Comparison of ENCODE assay signal across 8 cellular contexts in the genomic region with DNA sequence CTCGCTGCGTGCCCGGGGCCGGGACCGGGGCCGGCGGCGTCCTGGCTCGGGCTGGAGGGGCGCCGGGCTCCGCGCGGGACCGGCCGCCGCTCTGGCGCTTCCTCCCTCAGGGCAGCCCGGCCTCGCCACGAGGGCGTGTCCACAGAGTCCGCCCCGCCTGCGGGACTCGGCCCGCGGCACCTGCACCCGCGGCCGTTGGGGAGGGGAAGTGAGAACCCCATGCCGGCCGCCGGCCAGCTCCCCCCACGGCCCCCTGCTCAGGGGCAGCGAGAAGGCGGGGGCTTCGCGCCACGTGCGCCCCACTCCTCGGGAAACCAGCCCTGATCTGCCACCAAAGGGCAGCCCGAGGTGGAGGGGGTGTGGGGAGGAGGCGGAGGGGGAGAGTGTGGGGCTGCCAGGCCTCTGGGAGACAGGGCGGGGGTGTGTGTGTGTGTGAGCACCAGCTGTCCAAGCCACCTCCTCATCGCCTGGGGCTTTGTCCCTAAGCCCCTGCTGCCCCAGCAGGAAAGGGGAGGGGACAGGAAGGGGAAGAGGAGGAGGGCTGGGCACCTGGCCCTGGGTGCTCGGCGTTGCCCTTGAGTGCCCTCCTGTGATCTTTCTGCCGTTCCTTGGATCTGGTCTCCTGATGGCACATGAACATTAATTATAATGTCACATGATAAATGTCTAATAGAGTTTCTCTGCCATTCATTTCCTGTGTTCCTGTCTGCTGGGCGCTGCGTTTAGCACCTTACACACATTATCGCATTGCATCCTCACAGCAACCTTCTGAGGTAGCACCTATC. TPM values are rescaled to one million over a fixed set of nuclear protein-coding genes. Genes with fewer than 3 reads are reported as not detected.
DNase-seq lines count a peak whose midpoint lies in the region; ATAC-seq lines count a peak whose summit lies in the region.

A gene with protein sequence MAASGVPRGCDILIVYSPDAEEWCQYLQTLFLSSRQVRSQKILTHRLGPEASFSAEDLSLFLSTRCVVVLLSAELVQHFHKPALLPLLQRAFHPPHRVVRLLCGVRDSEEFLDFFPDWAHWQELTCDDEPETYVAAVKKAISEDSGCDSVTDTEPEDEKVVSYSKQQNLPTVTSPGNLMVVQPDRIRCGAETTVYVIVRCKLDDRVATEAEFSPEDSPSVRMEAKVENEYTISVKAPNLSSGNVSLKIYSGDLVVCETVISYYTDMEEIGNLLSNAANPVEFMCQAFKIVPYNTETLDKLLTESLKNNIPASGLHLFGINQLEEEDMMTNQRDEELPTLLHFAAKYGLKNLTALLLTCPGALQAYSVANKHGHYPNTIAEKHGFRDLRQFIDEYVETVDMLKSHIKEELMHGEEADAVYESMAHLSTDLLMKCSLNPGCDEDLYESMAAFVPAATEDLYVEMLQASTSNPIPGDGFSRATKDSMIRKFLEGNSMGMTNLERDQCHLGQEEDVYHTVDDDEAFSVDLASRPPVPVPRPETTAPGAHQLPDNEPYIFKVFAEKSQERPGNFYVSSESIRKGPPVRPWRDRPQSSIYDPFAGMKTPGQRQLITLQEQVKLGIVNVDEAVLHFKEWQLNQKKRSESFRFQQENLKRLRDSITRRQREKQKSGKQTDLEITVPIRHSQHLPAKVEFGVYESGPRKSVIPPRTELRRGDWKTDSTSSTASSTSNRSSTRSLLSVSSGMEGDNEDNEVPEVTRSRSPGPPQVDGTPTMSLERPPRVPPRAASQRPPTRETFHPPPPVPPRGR (minus strand): TSS at position 93 of the 785 bp plus-strand sequence. CDS start 120 bp downstream, outside the sequence.

- H3K36me3 ChIP-seq in SJCRH30: no peaks in the 10 kb centered on the region
- no peaks in the 10 kb centered on the region for H3K36me3 ChIP-seq in adipocyte (ENCODE audit: control insufficient read depth, insufficient read depth, low read length, severe bottlenecking)

- H3K9ac ChIP-seq in adipocyte (ENCODE audit: low read length): no peak within 1 kb of the TSS

- peak within 1 kb of the TSS; percentile 67 for H3K4me3 ChIP-seq in SJCRH30
- peak within 1 kb of the TSS; percentile 62 for H3K4me3 ChIP-seq in adipocyte (ENCODE audit: low read length)

- in situ Hi-C loops in KBM-7 (cut with MboI; ENCODE audit: low pct_unique_long_range_greater_than_20kb, low sequenced_read_pairs): no loop called here

- ATAC-seq in GM21528 (IDR thresholded peaks at IDR 0.05; ENCODE audit: low FRiP score, unreplicated experiment): peak; percentile 51
- ATAC-seq in HG02840 (IDR thresholded peaks at IDR 0.05; ENCODE audit: low FRiP score, unreplicated experiment): no peak

- no peaks in the 10 kb centered on the region for H3K9me3 ChIP-seq in SJCRH30 (replicated peaks)
- H3K9me3 ChIP-seq in adipocyte (ENCODE audit: control insufficient read depth, low read length): no peaks in the 10 kb centered on the region

- peaks cover 4% of the 10 kb centered on the region; the same call in 1 of the 2 replicates for H3K4me1 ChIP-seq in SJCRH30
- H3K4me1 ChIP-seq in adipocyte (ENCODE audit: control insufficient read depth, insufficient read depth, low read length): no peaks in the 10 kb centered on the region

- H3K27me3 ChIP-seq in SJCRH30: no peaks in the 10 kb centered on the region
- peaks cover 52% of the 10 kb centered on the region for H3K27me3 ChIP-seq in adipocyte (replicated peaks; ENCODE audit: control insufficient read depth, insufficient read depth, low read length)

- peak; percentile 65 for DNase-seq in DMS153 treated with DMSO at 0.1 percent for 48 hours (lab: John Stamatoyannopoulos, UW; ENCODE audit: unreplicated experiment)
- DNase-seq in KBM-7: peak; percentile 74
- peak; percentile 86 to 87 for DNase-seq in SJCRH30
- peak; percentile 39 for DNase-seq in adipocyte (ENCODE audit: low read depth)
- DNase-seq in iPS-NIHi7 (ENCODE audit: extremely low spot score): peak; percentile 78
- peak in 2 of 3 donors; percentile 11 to 40 for DNase-seq in stimulated activated CD4-positive, alpha-beta T cell treated with anti-CD3 and anti-CD28 coated beads, Interleukin-12 subunit alpha, Interleukin-12 subunit beta, amount 100 ng/mL, for 48 hours (ENCODE audit: low read depth in 2 of 3, low spot score in 1 of 3)

- 0 out of 2 replicates have a peak within 1 kb of the TSS, but pooled peaks have one; percentile 20 for H3K27ac ChIP-seq in SJCRH30

RNA-seq across cellular contexts. Expression of the gene that starts here (rescaled TPM):
- 5.6 and 7.1 TPM in 2 replicates for total RNA-seq in SJCRH30 (2014; rRNA removed; shearing (Covaris generic))

Comparison
In these comparisons a context has a peak if more than half of its experiments do, and no peak if none do; other contexts are left out.
1. DNase-seq: peak in every context shown above with its lines; median percentile 86 in SJCRH30; 78 in iPS-NIHi7; 74 in KBM-7; 65 in DMS153 treated with DMSO at 0.1 percent for 48 hours; 39 in adipocyte; 26 in stimulated activated CD4-positive, alpha-beta T cell treated with anti-CD3 and anti-CD28 coated beads, Interleukin-12 subunit alpha, Interleukin-12 subunit beta, amount 100 ng/mL, for 48 hours.